ENCODE assay signal across 11 cellular contexts in genomic region chr9:134294228-134295071, GRCh38. TPM values are rescaled to one million over a fixed set of nuclear protein-coding genes. Genes with fewer than 3 reads are reported as not detected.
A peak's percentile ranks its signal among the peaks of the same experiment; 100 is the strongest.
DNase-seq lines count a peak whose midpoint lies in the region; ATAC-seq, FAIRE-seq and TF ChIP-seq lines count a peak whose summit lies in the region.
"Had no signal": no experiment of that assay in that cellular context is flagged by ENCODE, and none has a peak within 500 bp of the region (broad histone marks: within the 10 kb centered on the region; RNA-seq: fewer than 3 reads in every experiment).

No MANE protein-coding gene starts in this region.

- H3K9ac ChIP-seq in astrocyte (ENCODE audit: low read length) (no peak overlapping the region), skeletal muscle tissue (ENCODE audit: low read depth in 1 of 3, low read length in 3 of 3) (peak overlapping the region in 2 of 3 donors; percentile 21 to 68)

- no peak for TF ChIP-seq CTCF in astrocyte (IDR thresholded peaks at IDR 0.05; ENCODE audit: insufficient read depth, low read depth, low read length)

- H3K36me3 ChIP-seq in astrocyte (ENCODE audit: insufficient read depth, low read length) (no peaks in the 10 kb centered on the region), skeletal muscle tissue (ENCODE audit: control insufficient read depth in 3 of 3, insufficient read depth in 3 of 3, low read length in 3 of 3) (no peaks in the 10 kb centered on the region)
- H3K36me3 ChIP-seq: thyroid gland had no signal

- H3K27me3 ChIP-seq in astrocyte (ENCODE audit: insufficient read depth, low read length): peaks cover 23% of the 10 kb centered on the region
- peaks cover 0 to 4% (median 0%) of the 10 kb centered on the region in 3 donors for H3K27me3 ChIP-seq in skeletal muscle tissue (ENCODE audit: control insufficient read depth in 3 of 3, insufficient read depth in 3 of 3, low read length in 3 of 3)
- H3K27me3 ChIP-seq: thyroid gland had no signal

- peaks cover 10% of the 10 kb centered on the region for H3K9me3 Mint-ChIP-seq in astrocyte (ENCODE audit: unreplicated experiment)
- H3K9me3 Mint-ChIP-seq in activated T-cell treated with anti-CD3 and anti-CD28 coated beads, Interleukin-2, amount 50 U/mL, for 4 hours: no peaks in the 10 kb centered on the region
- H3K9me3 Mint-ChIP-seq: HFFc6 had no signal

- peaks cover 36% of the 10 kb centered on the region for H3K27me3 Mint-ChIP-seq in astrocyte (ENCODE audit: low read depth, unreplicated experiment)
- peaks cover 6% of the 10 kb centered on the region for H3K27me3 Mint-ChIP-seq in activated T-cell treated with anti-CD3 and anti-CD28 coated beads, Interleukin-2, amount 50 U/mL, for 4 hours (ENCODE audit: low read depth)

- H3K36me3 Mint-ChIP-seq in astrocyte (ENCODE audit: low read depth, unreplicated experiment): no peaks in the 10 kb centered on the region
- H3K36me3 Mint-ChIP-seq in activated T-cell treated with anti-CD3 and anti-CD28 coated beads, Interleukin-2, amount 50 U/mL, for 4 hours (ENCODE audit: insufficient read depth): no peaks in the 10 kb centered on the region

- peak; percentile 66 for DNase-seq in GM03348 (ENCODE audit: low spot score)
- no peak for DNase-seq in astrocyte (ENCODE audit: low read depth)
- peak; percentile 55 for DNase-seq in hepatic stellate cell (ENCODE audit: low spot score)
- DNase-seq in activated T-cell treated with anti-CD3 and anti-CD28 coated beads, Interleukin-2, amount 50 U/mL, for 4 hours: no peak
- no peak for DNase-seq in NCI-H2081 (lab: John Stamatoyannopoulos, UW)
- DNase-seq: HFFc6 had no signal

- peak overlapping the region; percentile 66 for H2AFZ ChIP-seq in astrocyte (ENCODE audit: low read depth, low read length)

- H3K4me1 Mint-ChIP-seq in astrocyte (ENCODE audit: low read depth, unreplicated experiment): no peaks in the 10 kb centered on the region
- peaks cover 2% of the 10 kb centered on the region for H3K4me1 Mint-ChIP-seq in activated T-cell treated with anti-CD3 and anti-CD28 coated beads, Interleukin-2, amount 50 U/mL, for 4 hours (ENCODE audit: low read depth)

- no peaks in the 10 kb centered on the region for H3K9me3 ChIP-seq in astrocyte (ENCODE audit: insufficient read depth, low read depth, low read length)
- no peaks in the 10 kb centered on the region for H3K9me3 ChIP-seq in skeletal muscle tissue (ENCODE audit: control insufficient read depth in 3 of 3, low read length in 3 of 3)
- H3K9me3 ChIP-seq: thyroid gland had no signal

- no peaks in the 10 kb centered on the region for H4K20me1 ChIP-seq in astrocyte (ENCODE audit: insufficient read depth, low read length)

- no peak overlapping the region for H3K4me3 Mint-ChIP-seq in astrocyte (ENCODE audit: unreplicated experiment)
- H3K4me3 Mint-ChIP-seq in activated T-cell treated with anti-CD3 and anti-CD28 coated beads, Interleukin-2, amount 50 U/mL, for 4 hours: no peak overlapping the region

- H3K27ac Mint-ChIP-seq in astrocyte (ENCODE audit: unreplicated experiment): no peak overlapping the region
- H3K27ac Mint-ChIP-seq: HFFc6 had no signal

- ATAC-seq in HG03097 (IDR thresholded peaks at IDR 0.05; ENCODE audit: low FRiP score, unreplicated experiment) (no peak), GM19467 (IDR thresholded peaks at IDR 0.05; ENCODE audit: unreplicated experiment) (no peak)
- ATAC-seq in activated T-cell treated with anti-CD3 and anti-CD28 coated beads, Interleukin-2, amount 50 U/mL, for 4 hours: no peak

- peaks cover 6% of the 10 kb centered on the region for H3K4me1 ChIP-seq in astrocyte (ENCODE audit: insufficient read depth, low read length)
- peaks cover 19 to 26% (median 25%) of the 10 kb centered on the region in 3 donors for H3K4me1 ChIP-seq in skeletal muscle tissue (ENCODE audit: control insufficient read depth in 3 of 3, insufficient read depth in 3 of 3, low read length in 3 of 3)

- H3K27ac ChIP-seq in astrocyte (ENCODE audit: low read depth, low read length) (no peak overlapping the region), skeletal muscle tissue (ENCODE audit: low read depth, low read length) (no peak overlapping the region)
- H3K27ac ChIP-seq: thyroid gland had no signal

- no peak for FAIRE-seq in astrocyte (lab: Jason Lieb, UNC)
- FAIRE-seq: colon had no signal

- H3K4me3 ChIP-seq in astrocyte (ENCODE audit: insufficient read depth, low read depth, low read length) (no peak overlapping the region), skeletal muscle tissue (ENCODE audit: low read length in 3 of 3) (peak overlapping the region in 2 of 3 donors; percentile 50 to 56)
- H3K4me3 ChIP-seq: thyroid gland had no signal

- H3K79me2 ChIP-seq in astrocyte (ENCODE audit: insufficient read depth, low read length): no peaks in the 10 kb centered on the region

- H3K4me2 ChIP-seq in astrocyte (ENCODE audit: low read length): peak overlapping the region; percentile 53

RNA-seq across cellular contexts. Expression of gene RXRA, which starts 31.8 kb away (rescaled TPM):
- 33.4 and 33.7 TPM in 2 replicates for total RNA-seq in astrocyte
- 11.5 TPM for total RNA-seq in skeletal muscle tissue
- total RNA-seq in activated T-cell treated with anti-CD3 and anti-CD28 coated beads, Interleukin-2, amount 50 U/mL, for 4 hours: 1 to 10 TPM; 4.7 to 7.6 (median 4.7) TPM

Comparison
In these comparisons a context has a peak if more than half of its experiments do, and no peak if none do; other contexts are left out.
1. DNase-seq: peak in GM03348 (single experiment) and hepatic stellate cell (single experiment); none in astrocyte (single experiment), activated T-cell treated with anti-CD3 and anti-CD28 coated beads, Interleukin-2, amount 50 U/mL, for 4 hours (single experiment) and NCI-H2081 (0 of 2).